In the genomic region with DNA sequence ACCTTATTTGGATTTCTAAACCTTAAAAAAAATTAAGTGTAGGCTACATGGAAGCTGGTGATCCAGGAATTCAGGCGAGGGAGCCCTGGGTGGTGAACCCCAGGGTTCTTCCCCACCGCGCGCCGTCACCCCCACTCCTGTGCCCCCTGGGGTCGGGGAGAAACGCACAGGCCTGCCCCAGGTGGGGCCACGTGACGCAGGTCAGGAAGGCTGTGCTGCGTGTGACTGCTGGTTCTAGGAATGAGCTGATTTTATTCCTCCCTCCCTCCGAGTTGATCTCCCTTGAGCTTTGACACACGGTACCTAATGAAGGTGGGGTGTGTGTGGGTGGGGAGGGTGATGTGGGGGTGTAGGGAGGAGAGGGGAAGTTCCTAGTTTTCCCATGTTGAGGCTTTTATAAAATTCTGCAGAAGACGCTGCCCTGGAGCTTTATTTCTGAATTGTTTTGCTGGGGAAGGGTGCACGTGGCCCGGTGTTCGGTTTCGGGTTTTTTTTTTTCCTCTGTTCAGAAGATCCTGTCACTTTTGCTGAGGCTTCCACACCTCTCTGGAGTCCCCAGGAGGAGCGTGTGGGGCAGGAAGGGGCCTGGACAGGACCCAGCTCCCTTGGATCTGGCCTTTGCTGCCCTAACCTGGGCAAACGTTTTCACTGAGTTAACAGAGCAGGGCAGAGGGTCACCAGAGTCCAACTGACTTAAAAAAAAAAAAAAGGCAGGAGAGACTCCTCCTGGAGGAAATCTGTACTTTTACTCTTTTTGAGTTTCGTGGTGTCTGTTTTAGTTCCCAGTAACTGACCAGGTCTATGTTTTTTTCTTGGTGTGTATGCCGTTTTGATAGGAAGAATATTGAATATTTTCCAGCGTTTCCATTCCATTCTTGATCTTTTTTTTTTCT, we compare ENCODE assay signal across 8 cellular contexts. TPM values are rescaled to one million over a fixed set of nuclear protein-coding genes. Genes with fewer than 3 reads are reported as not detected.
A peak's percentile ranks its signal among the peaks of the same experiment; 100 is the strongest.
DNase-seq lines count a peak whose midpoint lies in the region; TF ChIP-seq lines count a peak whose summit lies in the region.

No MANE protein-coding gene starts in this region.

- H3K27ac Mint-ChIP-seq in CD4-positive, alpha-beta memory T cell, result peak overlapping the region; percentile 87 to 94 (median 92)

- H4K20me1 ChIP-seq in mammary epithelial cell (ENCODE audit: insufficient read depth, low read length), result no peaks in the 10 kb centered on the region

- peaks cover 0 to 1% (median 0%) of the 10 kb centered on the region in 8 donors for H3K9me3 Mint-ChIP-seq in CD4-positive, alpha-beta memory T cell

- CTCF ChIA-PET in CD4-positive, alpha-beta memory T cell (lab: Charles Lee; ENCODE audit: partially characterized antibody), result interaction anchor here (0.7 to 5.2 kb wide), 8 partner anchors 9 to 136 kb away, joined by 3 to 31 read pairs (median 10); no protein-coding TSS in a partner anchor
- CTCF ChIA-PET in mammary epithelial cell (lab: Charles Lee; ENCODE audit: low non-redundant PET), result interaction anchor here (1.1 kb wide), 1 partner anchor 162 kb away, joined by 4 read pairs; no protein-coding TSS in a partner anchor

- peak overlapping the region; percentile 97 for H3K4me2 ChIP-seq in mammary epithelial cell (ENCODE audit: insufficient read depth, low read depth, low read length)

- H2AFZ ChIP-seq in mammary epithelial cell (ENCODE audit: low read depth, low read length), result peak overlapping the region; percentile 88

- H3K27ac ChIP-seq in CD4-positive, alpha-beta memory T cell (ENCODE audit: low read depth, low read length), result peak overlapping the region; percentile 69
- no peak overlapping the region for H3K27ac ChIP-seq in SK-N-MC
- peak overlapping the region; percentile 42 for H3K27ac ChIP-seq in mammary epithelial cell (ENCODE audit: insufficient read depth, low read depth, low read length)
- peak overlapping the region; percentile 80 for H3K27ac ChIP-seq in stomach smooth muscle (ENCODE audit: low read length)

- peak in 4 of 5 donors; percentile 52 to 61 (median 52) for DNase-seq in CD4-positive, alpha-beta memory T cell
- peak in 1 of 2 experiments; percentile 65 for DNase-seq in HAP-1 (ENCODE audit: low spot score in 2 of 2)
- no peak for DNase-seq in SK-N-MC (ENCODE audit: low read depth, low spot score)
- peak; percentile 43 for DNase-seq in mammary epithelial cell
- DNase-seq in lower leg skin (ENCODE audit: low spot score in 2 of 2), result no peak
- no peak for DNase-seq in NCI-H1048 (lab: John Stamatoyannopoulos, UW)
- DNase-seq in DMS153 treated with DMSO at 0.1 percent for 48 hours (lab: John Stamatoyannopoulos, UW; ENCODE audit: unreplicated experiment), result no peak

- no peaks in the 10 kb centered on the region for H3K9me3 ChIP-seq in CD4-positive, alpha-beta memory T cell (ENCODE audit: control insufficient read depth in 1 of 2, low read length in 2 of 2)
- no peaks in the 10 kb centered on the region for H3K9me3 ChIP-seq in HAP-1
- no peaks in the 10 kb centered on the region for H3K9me3 ChIP-seq in SK-N-MC (ENCODE audit: low read depth, low read length)
- no peaks in the 10 kb centered on the region for H3K9me3 ChIP-seq in mammary epithelial cell (replicated peaks; ENCODE audit: insufficient read depth, low read length)
- H3K9me3 ChIP-seq in stomach smooth muscle (ENCODE audit: control insufficient read depth in 2 of 2, low read length in 2 of 2), result no peaks in the 10 kb centered on the region

- peaks cover 0 to 1% of the 10 kb centered on the region in 2 donors for H3K27me3 Mint-ChIP-seq in CD4-positive, alpha-beta memory T cell

- TF ChIP-seq CTCF in mammary epithelial cell (conservative IDR thresholded peaks at IDR 0.05 in 1 of 2, IDR thresholded peaks at IDR 0.05 in 1 of 2; ENCODE audit: extremely low read depth in 1 of 2, insufficient read depth in 1 of 2, low read depth in 1 of 2, low read length in 2 of 2) (no peak), lower leg skin (IDR thresholded peaks at IDR 0.05) (no peak)

- H3K9ac ChIP-seq in SK-N-MC (ENCODE audit: insufficient read length) (no peak overlapping the region), mammary epithelial cell (ENCODE audit: insufficient read depth, low read length) (peak overlapping the region; percentile 55), stomach smooth muscle (ENCODE audit: low read length in 2 of 2) (peak overlapping the region; percentile 47 to 72)

- peak overlapping the region; percentile 55 to 63 for H3K4me3 ChIP-seq in CD4-positive, alpha-beta memory T cell (ENCODE audit: low read length in 2 of 2)
- peak overlapping the region; percentile 61 for H3K4me3 ChIP-seq in HAP-1
- H3K4me3 ChIP-seq in SK-N-MC, result peak overlapping the region; percentile 78
- H3K4me3 ChIP-seq in mammary epithelial cell (replicated peaks in 1 of 3; ENCODE audit: insufficient read depth in 1 of 3, low read depth in 2 of 3, low read length in 3 of 3), result peak overlapping the region; percentile 67 to 96 (median 74)
- H3K4me3 ChIP-seq in lower leg skin (ENCODE audit: low read depth, poor library complexity, severe bottlenecking), result peak overlapping the region; percentile 76
- H3K4me3 ChIP-seq in stomach smooth muscle (ENCODE audit: low read length in 2 of 2), result peak overlapping the region; percentile 78 to 84

- no peaks in the 10 kb centered on the region for H3K36me3 ChIP-seq in CD4-positive, alpha-beta memory T cell (ENCODE audit: insufficient read depth, low read length)
- H3K36me3 ChIP-seq in HAP-1 (replicated peaks), result no peaks in the 10 kb centered on the region
- H3K36me3 ChIP-seq in SK-N-MC (ENCODE audit: insufficient read depth, low read length), result no peaks in the 10 kb centered on the region
- H3K36me3 ChIP-seq in mammary epithelial cell (ENCODE audit: insufficient read depth, low read length), result no peaks in the 10 kb centered on the region
- no peaks in the 10 kb centered on the region for H3K36me3 ChIP-seq in stomach smooth muscle (ENCODE audit: control insufficient read depth in 2 of 2, insufficient read depth in 2 of 2, low read length in 2 of 2)

- intact Hi-C loops in CD4-positive, alpha-beta memory T cell (cut with micrococcal nuclease), result loop anchor here (5.0 to 10.0 kb wide), 2 partner anchors 135 to 533 kb away; a partner anchor contains a TSS
- intact Hi-C loops in mammary epithelial cell (cut with micrococcal nuclease), result loop anchor here (1.0 to 10.0 kb wide), 4 partner anchors 53 to 185 kb away; no protein-coding TSS in a partner anchor
- intact Hi-C loops in lower leg skin (cut with DNase I; ENCODE audit: low total_unique reads), result no loop called here

- peaks cover 48% of the 10 kb centered on the region for H3K79me2 ChIP-seq in mammary epithelial cell (ENCODE audit: insufficient read depth, low read length)

- BruUV-seq in mammary epithelial cell (replicated peaks; lab: Mats Ljungman, UMichigan), result no TSS peak

- H3K4me1 Mint-ChIP-seq in CD4-positive, alpha-beta memory T cell, result peaks cover 20 to 54% (median 36%) of the 10 kb centered on the region in 4 donors

- in situ Hi-C loops in HAP-1 (cut with MboI; ENCODE audit: low sequenced_read_pairs) (loop anchor here (5.0 kb wide), 1 partner anchor 50 kb away; no protein-coding TSS in a partner anchor), mammary epithelial cell (cut with MboI; ENCODE audit: low sequenced_read_pairs in 2 of 2) (no loop called here)

- H3K4me1 ChIP-seq in CD4-positive, alpha-beta memory T cell (ENCODE audit: insufficient read depth, low read length), result peaks cover 21% of the 10 kb centered on the region
- peaks cover 35% of the 10 kb centered on the region for H3K4me1 ChIP-seq in HAP-1
- peaks cover 22% of the 10 kb centered on the region for H3K4me1 ChIP-seq in mammary epithelial cell (ENCODE audit: insufficient read depth, low read length)
- H3K4me1 ChIP-seq in stomach smooth muscle (ENCODE audit: control insufficient read depth, insufficient read depth, low read length), result peaks cover 38% of the 10 kb centered on the region

- 16% methylated on average over 9 of the region's 22 CpGs for WGBS in mammary epithelial cell (ENCODE audit: low coverage, missing lambda C conversion rate)
- WGBS in lower leg skin, 2 donors, result 3 to 8% methylated on average over 17 to 22 of the region's 22 CpGs

- dilution Hi-C loops in mammary epithelial cell (cut with HindIII; ENCODE audit: low sequenced_read_pairs), result no loop called here

- H3K27me3 ChIP-seq in CD4-positive, alpha-beta memory T cell (ENCODE audit: insufficient read depth, low read length), result no peaks in the 10 kb centered on the region
- H3K27me3 ChIP-seq in HAP-1 (ENCODE audit: low read depth) (no peaks in the 10 kb centered on the region), mammary epithelial cell (ENCODE audit: insufficient read depth, low read length) (no peaks in the 10 kb centered on the region), stomach smooth muscle (ENCODE audit: control insufficient read depth in 1 of 2, insufficient read depth in 2 of 2, low read length in 2 of 2) (no peaks in the 10 kb centered on the region)

- peaks cover 0 to 17% of the 10 kb centered on the region in 2 donors for H3K36me3 Mint-ChIP-seq in CD4-positive, alpha-beta memory T cell

- POLR2A ChIA-PET in CD4-positive, alpha-beta memory T cell (lab: Charles Lee; ENCODE audit: partially characterized antibody), result interaction anchor here (1.0 to 5.0 kb wide), 8 partner anchors 12 to 109 kb away, joined by 4 to 37 read pairs (median 5); a partner anchor contains a TSS

- no peak for TF ChIP-seq POLR2A in lower leg skin (IDR thresholded peaks at IDR 0.05)

- H3K4me3 Mint-ChIP-seq in CD4-positive, alpha-beta memory T cell, result peak overlapping the region; percentile 82 to 97 (median 87)

RNA-seq across cellular contexts. Expression of a gene that starts 55.8 kb away (rescaled TPM):
- 10 to 100 TPM; 24.1 to 25.0 TPM for total RNA-seq in CD4-positive, alpha-beta memory T cell
- polyA plus RNA-seq in CD4-positive, alpha-beta memory T cell, result 1 to 10 TPM in 1 of 2 donors, under 1 TPM in 1; 0.23 to 2.1 TPM
- total RNA-seq in mammary epithelial cell (10 to 100 TPM; 19.3 to 24.3 TPM), lower leg skin (100 to 1,000 TPM in 1 of 4 donors, 10 to 100 TPM in 3; 62.9 to 113 (median 69.9) TPM)
- polyA plus RNA-seq in mammary epithelial cell, result 5.2 TPM
- 8.5 TPM for polyA minus RNA-seq in mammary epithelial cell

Comparison
In these comparisons a context has a peak if more than half of its experiments do, and no peak if none do; other contexts are left out.
1. DNase-seq: peak in CD4-positive, alpha-beta memory T cell (4 of 5) and mammary epithelial cell (single experiment); none in SK-N-MC (single experiment), lower leg skin (0 of 2), NCI-H1048 (single experiment) and DMS153 treated with DMSO at 0.1 percent for 48 hours (single experiment).
2. Peak in every context shown above with its lines, with median percentiles within 50 percentile points of each other: H3K4me3 ChIP-seq.